17 cellular contexts compared by ENCODE assay signal in the genomic region with DNA sequence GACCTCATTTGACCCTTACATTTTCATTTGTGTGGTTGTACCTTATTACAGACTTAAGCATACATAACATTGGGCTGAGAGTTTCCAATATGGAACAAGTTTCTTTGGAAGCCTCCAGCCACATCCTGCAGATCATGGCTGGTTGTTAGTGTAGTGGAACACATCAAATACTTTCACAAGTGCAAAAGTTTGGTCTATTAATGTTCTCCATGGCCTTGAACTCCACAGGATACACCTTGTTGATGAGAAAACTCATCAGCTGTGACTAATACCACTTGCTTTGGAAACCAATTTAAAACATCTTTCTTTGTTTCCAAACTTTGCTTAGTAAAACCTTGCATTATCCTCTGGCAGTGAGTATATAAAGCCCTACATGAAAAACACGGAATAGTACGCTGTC. TPM values are rescaled to one million over a fixed set of nuclear protein-coding genes. Genes with fewer than 3 reads are reported as not detected.
DNase-seq lines count a peak whose midpoint lies in the region; ATAC-seq and TF ChIP-seq lines count a peak whose summit lies in the region.
"Had no signal": no experiment of that assay in that cellular context is flagged by ENCODE, and none has a peak within 500 bp of the region (broad histone marks: within the 10 kb centered on the region; RNA-seq: fewer than 3 reads in every experiment).

No MANE protein-coding gene starts in this region.

- no peaks in the 10 kb centered on the region for H3K9me3 ChIP-seq in left ventricle myocardium inferior (replicated peaks)
- H3K9me3 ChIP-seq: HAP-1 had no signal

- H3K36me3 ChIP-seq in left ventricle myocardium inferior = peaks cover 59% of the 10 kb centered on the region
- H3K36me3 ChIP-seq: HAP-1 had no signal

- peaks cover 54% of the 10 kb centered on the region for H3K36me3 Mint-ChIP-seq in endothelial cell (ENCODE audit: low read depth, unreplicated experiment)

- peaks cover 6% of the 10 kb centered on the region for H3K27me3 Mint-ChIP-seq in endothelial cell (ENCODE audit: unreplicated experiment)

- H3K27me3 ChIP-seq in left ventricle myocardium inferior (ENCODE audit: low read depth) = no peaks in the 10 kb centered on the region

- H3K27ac Mint-ChIP-seq in endothelial cell (ENCODE audit: unreplicated experiment) = no peak overlapping the region
- H3K27ac Mint-ChIP-seq: CD4-positive, alpha-beta memory T cell; HFFc6 had no signal

- H3K9me3 Mint-ChIP-seq in endothelial cell (ENCODE audit: unreplicated experiment) = no peaks in the 10 kb centered on the region
- H3K9me3 Mint-ChIP-seq: CD4-positive, alpha-beta memory T cell; HFFc6 had no signal

- DNase-seq in left ventricle myocardium inferior = no peak
- no peak for DNase-seq in Right ventricle myocardium superior
- DNase-seq in dermis blood vessel endothelial cell = peak; percentile 80
- DNase-seq in endothelial cell (ENCODE audit: low spot score) = no peak
- DNase-seq in renal cortical epithelial cell (ENCODE audit: low read depth) = peak; percentile 51
- DNase-seq in HPDE6-E6E7 (ENCODE audit: extremely low spot score) = no peak
- no peak for DNase-seq in activated naive CD4-positive, alpha-beta T cell (lab: John Stamatoyannopoulos, UW)
- DNase-seq: C1 segment of cervical spinal cord; Calu3; CD4-positive, alpha-beta memory T cell; DMS53; DMS79 treated with DMSO at 0.1 percent for 48 hours; GF-D8; GOT3; HFFc6 had no signal

- ATAC-seq in Right ventricle myocardium superior (ENCODE audit: poor library complexity) = no peak

- peaks cover 33% of the 10 kb centered on the region for H3K4me1 Mint-ChIP-seq in endothelial cell (ENCODE audit: unreplicated experiment)

- peaks cover 63% of the 10 kb centered on the region for H3K4me1 ChIP-seq in left ventricle myocardium inferior
- H3K4me1 ChIP-seq: HAP-1 had no signal

- no peak overlapping the region for H3K4me3 ChIP-seq in left ventricle myocardium inferior
- H3K4me3 ChIP-seq: HAP-1 had no signal

- peak overlapping the region; percentile 12 for H3K4me3 Mint-ChIP-seq in endothelial cell (ENCODE audit: unreplicated experiment)
- H3K4me3 Mint-ChIP-seq: CD4-positive, alpha-beta memory T cell; HFFc6 had no signal

- no peak for TF ChIP-seq CTCF in left ventricle myocardium inferior (IDR thresholded peaks at IDR 0.05; ENCODE audit: borderline replicate concordance)
- no peak for TF ChIP-seq CTCF in endothelial cell (IDR thresholded peaks at IDR 0.05; ENCODE audit: unreplicated experiment)

- H3K27ac ChIP-seq in left ventricle myocardium inferior (replicated peaks) = peak overlapping the region; percentile 87

- intact Hi-C loops in left ventricle myocardium inferior (cut with micrococcal nuclease) = no loop called here
- intact Hi-C loops in Right ventricle myocardium superior (cut with DNase I) = no loop called here

RNA-seq across cellular contexts. Expression of gene MYZAP, which starts 46.1 kb away (rescaled TPM):
- 934 TPM for total RNA-seq in left ventricle myocardium inferior
- 966 TPM for total RNA-seq in Right ventricle myocardium superior
- total RNA-seq in dermis blood vessel endothelial cell = 82.5 and 94.7 TPM in 2 replicates
- 55.3 TPM for total RNA-seq in endothelial cell (ENCODE audit: unreplicated experiment)
- total RNA-seq in renal cortical epithelial cell = 0.20 and 1.7 TPM in 2 replicates
- total RNA-seq: A673 had no signal

Comparison
In these comparisons a context has a peak if more than half of its experiments do, and no peak if none do; other contexts are left out.
1. DNase-seq: peak in dermis blood vessel endothelial cell (single experiment) and renal cortical epithelial cell (single experiment); none in left ventricle myocardium inferior (single experiment), Right ventricle myocardium superior (single experiment), endothelial cell (single experiment), HPDE6-E6E7 (single experiment) and activated naive CD4-positive, alpha-beta T cell (0 of 4).
2. RNA of gene MYZAP, which starts 46.1 kb away (total RNA-seq): 966 TPM in Right ventricle myocardium superior (single experiment), 934 TPM in left ventricle myocardium inferior (single experiment), 82.5 to 94.7 TPM in dermis blood vessel endothelial cell and 55.3 TPM in endothelial cell (single experiment); 0.20 to 1.7 TPM in renal cortical epithelial cell; every median in the first group is over 10 times any median in the second.